9 cellular contexts compared by ENCODE assay signal in genomic region chr2:222295368-222296041, GRCh38. TPM values are rescaled to one million over a fixed set of nuclear protein-coding genes. Genes with fewer than 3 reads are reported as not detected.
DNase-seq lines count a peak whose midpoint lies in the region; ATAC-seq and TF ChIP-seq lines count a peak whose summit lies in the region.
"Had no signal": no experiment of that assay in that cellular context is flagged by ENCODE, and none has a peak within 500 bp of the region (broad histone marks: within the 10 kb centered on the region; RNA-seq: fewer than 3 reads in every experiment).

No MANE protein-coding gene starts in this region.

- no peak for ATAC-seq in activated T-cell treated with anti-CD3 and anti-CD28 coated beads, Interleukin-2, amount 50 U/mL, for 72 hours (replicated peaks in 1 of 2)

- peak overlapping the region; percentile 82 for H3K27ac Mint-ChIP-seq in activated T-cell treated with anti-CD3 and anti-CD28 coated beads, Interleukin-2, amount 50 U/mL, for 72 hours

- H3K9me3 Mint-ChIP-seq in activated T-cell treated with anti-CD3 and anti-CD28 coated beads, Interleukin-2, amount 50 U/mL, for 72 hours = peaks cover 3 to 4% of the 10 kb centered on the region in 2 donors

- peak overlapping the region; percentile 81 to 82 for H3K4me3 Mint-ChIP-seq in activated T-cell treated with anti-CD3 and anti-CD28 coated beads, Interleukin-2, amount 50 U/mL, for 72 hours

- H3K36me3 ChIP-seq in ascending aorta = no peaks in the 10 kb centered on the region
- no peaks in the 10 kb centered on the region for H3K36me3 ChIP-seq in suprapubic skin

- 10% methylated on average over 31 of the region's 33 CpGs for WGBS in suprapubic skin

- peaks cover 10 to 18% of the 10 kb centered on the region in 2 donors for H3K4me1 ChIP-seq in ascending aorta
- H3K4me1 ChIP-seq in suprapubic skin = peaks cover 62% of the 10 kb centered on the region

- no peaks in the 10 kb centered on the region for H3K9me3 ChIP-seq in ascending aorta
- H3K9me3 ChIP-seq in suprapubic skin = no peaks in the 10 kb centered on the region

- H3K27ac ChIP-seq in ascending aorta (no peak overlapping the region), suprapubic skin (peak overlapping the region; percentile 4)

- TF ChIP-seq POLR2A in suprapubic skin (IDR thresholded peaks at IDR 0.05) = no peak

- no peak for TF ChIP-seq EP300 in suprapubic skin (IDR thresholded peaks at IDR 0.05)

- H3K27me3 Mint-ChIP-seq in activated T-cell treated with anti-CD3 and anti-CD28 coated beads, Interleukin-2, amount 50 U/mL, for 72 hours (ENCODE audit: low read depth) = peaks cover 99% of the 10 kb centered on the region

- H3K4me1 Mint-ChIP-seq in activated T-cell treated with anti-CD3 and anti-CD28 coated beads, Interleukin-2, amount 50 U/mL, for 72 hours (ENCODE audit: low read depth) = peaks cover 43% of the 10 kb centered on the region

- H3K27me3 ChIP-seq in ascending aorta (peaks cover 36% of the 10 kb centered on the region), suprapubic skin (peaks cover 100% of the 10 kb centered on the region)

- TF ChIP-seq CTCF in ascending aorta (IDR thresholded peaks at IDR 0.05) = no peak
- TF ChIP-seq CTCF in suprapubic skin (IDR thresholded peaks at IDR 0.05) = no peak

- H3K36me3 Mint-ChIP-seq in activated T-cell treated with anti-CD3 and anti-CD28 coated beads, Interleukin-2, amount 50 U/mL, for 72 hours (ENCODE audit: insufficient read depth in 2 of 2) = peaks cover 5 to 10% of the 10 kb centered on the region in 2 donors

- no peak for DNase-seq in activated T-cell treated with anti-CD3 and anti-CD28 coated beads, Interleukin-2, amount 50 U/mL, for 72 hours
- DNase-seq in activated T-cell treated with anti-CD3 and anti-CD28 coated beads for 4 hours (no peak), ascending aorta (ENCODE audit: low spot score in 2 of 2) (no peak), left kidney (ENCODE audit: low read depth, low spot score) (peak; percentile 42), suprapubic skin (ENCODE audit: low spot score in 2 of 2) (no peak), COR-L47 (lab: John Stamatoyannopoulos, UW) (no peak), SIG-M5 treated with dmso at 0.1 percent for 504 hours (lab: John Stamatoyannopoulos, UW; ENCODE audit: unreplicated experiment) (no peak), COLO829 (ENCODE audit: low spot score) (no peak)
- DNase-seq: C1 segment of cervical spinal cord had no signal

- H3K4me3 ChIP-seq in ascending aorta = peak overlapping the region; percentile 42 to 45
- H3K4me3 ChIP-seq in suprapubic skin = peak overlapping the region; percentile 45

- intact Hi-C loops in ascending aorta (cut with DNase I) = no loop called here

RNA-seq across cellular contexts. Expression of gene PAX3, which starts 3.3 kb away (rescaled TPM):
- total RNA-seq in activated T-cell treated with anti-CD3 and anti-CD28 coated beads, Interleukin-2, amount 50 U/mL, for 72 hours = not detected
- total RNA-seq in ascending aorta = not detected
- 10 to 100 TPM in 2 of 4 donors, 1 to 10 TPM in 2; 6.1 to 13.8 (median 10.2) TPM for total RNA-seq in suprapubic skin
